23 cellular contexts compared by ENCODE assay signal in genomic region chr6:167504412-167504961, GRCh38.
DNase-seq lines count a peak whose midpoint lies in the region; ATAC-seq and TF ChIP-seq lines count a peak whose summit lies in the region.
"Had no signal": no experiment of that assay in that cellular context is flagged by ENCODE, and none has a peak within 500 bp of the region (broad histone marks: within the 10 kb centered on the region; RNA-seq: fewer than 3 reads in every experiment).

No MANE protein-coding gene starts in this region.

- intact Hi-C loops in left ventricle myocardium superior (cut with micrococcal nuclease), result no loop called here
- intact Hi-C loops in left ventricle myocardium inferior (cut with micrococcal nuclease), result no loop called here
- intact Hi-C loops in sciatic nerve (cut with DNase I), result no loop called here

- no peak overlapping the region for H3K4me3 ChIP-seq in left ventricle myocardium inferior
- no peak overlapping the region for H3K4me3 ChIP-seq in WERI-Rb-1 (ENCODE audit: low read depth, low read length)
- H3K4me3 ChIP-seq: A549, GM12878, K562, MG63 had no signal

- ATAC-seq in left ventricle myocardium superior (peak; percentile 74), sciatic nerve (peak; percentile 72)
- ATAC-seq: A549, GM12878, K562, SK-N-SH treated with all-trans-retinoic acid at 6 μM for 48 hours had no signal

- TF ChIP-seq CTCF in left ventricle myocardium inferior (IDR thresholded peaks at IDR 0.05; ENCODE audit: borderline replicate concordance) (no peak), glutamatergic neuron (IDR thresholded peaks at IDR 0.05; ENCODE audit: partially characterized antibody, unreplicated experiment) (no peak), WERI-Rb-1 (IDR thresholded peaks at IDR 0.05; ENCODE audit: low read depth, low read length) (no peak)

- DNase-seq in left ventricle myocardium superior, result no peak
- no peak for DNase-seq in left ventricle myocardium inferior
- DNase-seq in NCI-H1694 treated with DMSO at 0.1 percent for 48 hours (lab: John Stamatoyannopoulos, UW), result peak; percentile 9
- DNase-seq in glutamatergic neuron, result no peak
- DNase-seq in sciatic nerve (ENCODE audit: low spot score), result no peak
- no peak for DNase-seq in NCI-H1436 treated with DMSO at 0.1 percent for 48 hours (lab: John Stamatoyannopoulos, UW)
- DNase-seq in activated CD4-positive, alpha-beta T cell treated with anti-CD3 and anti-CD28 coated beads, Interleukin-2, amount 50 U/mL, for 48 hours, result no peak
- no peak for DNase-seq in WERI-Rb-1
- DNase-seq: CD4-positive, CD25-positive, alpha-beta regulatory T cell; DND-41; H7; MG63; NCI-H1048; NCI-H1417 treated with DMSO at 0.1 percent for 48 hours; NCI-H2029; NCI-H345; NCI-H526 treated with DMSO at 0.1 percent for 48 hours; SIG-M5 had no signal

- H3K4me1 Mint-ChIP-seq in glutamatergic neuron (ENCODE audit: low read depth, unreplicated experiment), result peaks cover 21% of the 10 kb centered on the region
- H3K4me1 Mint-ChIP-seq: B cell; CD4-positive, CD25-positive, alpha-beta regulatory T cell had no signal

- H3K27ac Mint-ChIP-seq in glutamatergic neuron (ENCODE audit: unreplicated experiment), result no peak overlapping the region
- H3K27ac Mint-ChIP-seq: B cell; CD4-positive, CD25-positive, alpha-beta regulatory T cell had no signal

- H3K27me3 ChIP-seq in left ventricle myocardium inferior (ENCODE audit: low read depth) (peaks cover 3% of the 10 kb centered on the region), WERI-Rb-1 (ENCODE audit: insufficient read depth, low read depth, severe bottlenecking) (no peaks in the 10 kb centered on the region)
- H3K27me3 ChIP-seq: MG63 had no signal

- H3K9me3 ChIP-seq in left ventricle myocardium inferior (replicated peaks), result no peaks in the 10 kb centered on the region
- no peaks in the 10 kb centered on the region for H3K9me3 ChIP-seq in WERI-Rb-1 (ENCODE audit: severe bottlenecking)
- H3K9me3 ChIP-seq: A549, MG63 had no signal

- H3K27me3 Mint-ChIP-seq in glutamatergic neuron (ENCODE audit: unreplicated experiment), result peaks cover 6% of the 10 kb centered on the region
- H3K27me3 Mint-ChIP-seq: CD4-positive, CD25-positive, alpha-beta regulatory T cell had no signal

- H3K27ac ChIP-seq in left ventricle myocardium inferior (replicated peaks), result no peak overlapping the region
- H3K27ac ChIP-seq in WERI-Rb-1, result no peak overlapping the region
- H3K27ac ChIP-seq: A549 had no signal

- H3K36me3 Mint-ChIP-seq in glutamatergic neuron (ENCODE audit: unreplicated experiment), result peaks cover 4% of the 10 kb centered on the region
- H3K36me3 Mint-ChIP-seq: CD4-positive, CD25-positive, alpha-beta regulatory T cell had no signal

- H3K4me3 Mint-ChIP-seq in glutamatergic neuron (ENCODE audit: unreplicated experiment), result peak overlapping the region; percentile 25
- H3K4me3 Mint-ChIP-seq: B cell; CD4-positive, CD25-positive, alpha-beta regulatory T cell had no signal

- H3K36me3 ChIP-seq in left ventricle myocardium inferior (no peaks in the 10 kb centered on the region), WERI-Rb-1 (no peaks in the 10 kb centered on the region)
- H3K36me3 ChIP-seq: MG63 had no signal

- peaks cover 17% of the 10 kb centered on the region for H3K4me1 ChIP-seq in left ventricle myocardium inferior
- H3K4me1 ChIP-seq: A549 had no signal

- H3K9me3 Mint-ChIP-seq in glutamatergic neuron (ENCODE audit: unreplicated experiment), result peaks cover 6% of the 10 kb centered on the region
- H3K9me3 Mint-ChIP-seq: CD4-positive, CD25-positive, alpha-beta regulatory T cell had no signal
